ENCODE assay signal across 20 cellular contexts in genomic region chr17:58403312-58403711, GRCh38. TPM values are rescaled to one million over a fixed set of nuclear protein-coding genes. Genes with fewer than 3 reads are reported as not detected.
DNase-seq lines count a peak whose midpoint lies in the region; ATAC-seq and TF ChIP-seq lines count a peak whose summit lies in the region.
"Had no signal": no experiment of that assay in that cellular context is flagged by ENCODE, and none has a peak within 500 bp of the region (broad histone marks: within the 10 kb centered on the region; RNA-seq: fewer than 3 reads in every experiment).

No MANE protein-coding gene starts in this region.

- no peak for ATAC-seq in HG03025 (IDR thresholded peaks at IDR 0.05; ENCODE audit: low FRiP score, unreplicated experiment)
- ATAC-seq in GM21576 (IDR thresholded peaks at IDR 0.05; ENCODE audit: unreplicated experiment) = no peak
- ATAC-seq in HG03196 (IDR thresholded peaks at IDR 0.05; ENCODE audit: unreplicated experiment) = no peak
- ATAC-seq: lower lobe of right lung; natural killer cell treated with Interleukin-12 subunit alpha and Interleukin-12 subunit beta and Interleukin-15 and Interleukin-18, amount 100 ng/mL, for 72 hours had no signal

- DNase-seq in DMS79 treated with DMSO at 0.1 percent for 48 hours (lab: John Stamatoyannopoulos, UW) = peak; percentile 38
- DNase-seq in NCI-H2171 treated with DMSO at 0.1 percent for 48 hours (lab: John Stamatoyannopoulos, UW) = peak; percentile 87
- no peak for DNase-seq in nephron progenitor cell
- DNase-seq in activated effector memory CD4-positive, alpha-beta T cell treated with Interleukin-2 at 50 U/mL for 16 hours = no peak
- DNase-seq: activated CD4-positive, alpha-beta memory T cell treated with anti-CD3 and anti-CD28 coated beads, Interleukin-2, amount 10 ng/mL, durations not matched to agents 7 days and 5 days; cortex of kidney; GDM1; lower lobe of right lung; MV-4-11; NCI-H2227 treated with DMSO at 0.1 percent for 48 hours; stimulated activated CD4-positive, alpha-beta T cell treated with anti-CD3 and anti-CD28 coated beads, Interleukin-2, amount 100 ng/mL, for 48 hours; stimulated activated CD8-positive, alpha-beta memory T cell treated with anti-CD3 and anti-CD28 coated beads, Interleukin-4, amount 100 ng/mL, for 48 hours had no signal

- TF ChIP-seq CTCF in nephron progenitor cell (IDR thresholded peaks at IDR 0.05) = no peak

- no peaks in the 10 kb centered on the region for H3K27me3 Mint-ChIP-seq in nephron progenitor cell (ENCODE audit: low read depth, poor library complexity)
- H3K27me3 Mint-ChIP-seq: natural killer cell treated with Interleukin-12 subunit alpha and Interleukin-12 subunit beta and Interleukin-15 and Interleukin-18, amount 100 ng/mL, for 72 hours had no signal

- no peak overlapping the region for H3K4me3 ChIP-seq in ectodermal cell (ENCODE audit: insufficient read depth, low read depth, low read length)
- H3K4me3 ChIP-seq: lower lobe of right lung, right atrium auricular region, thoracic aorta had no signal

- H3K9me3 Mint-ChIP-seq in nephron progenitor cell = no peaks in the 10 kb centered on the region
- H3K9me3 Mint-ChIP-seq: activated CD4-positive, alpha-beta memory T cell treated with anti-CD3 and anti-CD28 coated beads, Interleukin-2, amount 10 ng/mL, durations not matched to agents 7 days and 5 days; natural killer cell treated with Interleukin-12 subunit alpha and Interleukin-12 subunit beta and Interleukin-15 and Interleukin-18, amount 100 ng/mL, for 72 hours had no signal

- H3K36me3 ChIP-seq in ectodermal cell (ENCODE audit: control insufficient read depth, insufficient read depth, low read length) = no peaks in the 10 kb centered on the region
- H3K36me3 ChIP-seq: lower lobe of right lung, right atrium auricular region, thoracic aorta had no signal

- peak overlapping the region; percentile 82 for H3K27ac ChIP-seq in ectodermal cell (ENCODE audit: insufficient read depth, low read depth, low read length, poor library complexity, severe bottlenecking)
- H3K27ac ChIP-seq: lower lobe of right lung, right atrium auricular region, thoracic aorta had no signal

- no peaks in the 10 kb centered on the region for H3K36me3 Mint-ChIP-seq in nephron progenitor cell (ENCODE audit: low read depth)
- H3K36me3 Mint-ChIP-seq: natural killer cell treated with Interleukin-12 subunit alpha and Interleukin-12 subunit beta and Interleukin-15 and Interleukin-18, amount 100 ng/mL, for 72 hours had no signal

- H3K9me3 ChIP-seq in ectodermal cell (ENCODE audit: control insufficient read depth, low read length) = no peaks in the 10 kb centered on the region
- H3K9me3 ChIP-seq: lower lobe of right lung, right atrium auricular region, thoracic aorta had no signal

- H3K27ac Mint-ChIP-seq in nephron progenitor cell = peak overlapping the region; percentile 52
- H3K27ac Mint-ChIP-seq: activated CD4-positive, alpha-beta memory T cell treated with anti-CD3 and anti-CD28 coated beads, Interleukin-2, amount 10 ng/mL, durations not matched to agents 7 days and 5 days had no signal

- peaks cover 20% of the 10 kb centered on the region for H3K4me1 ChIP-seq in ectodermal cell (ENCODE audit: control insufficient read depth, insufficient read depth, low read length)
- H3K4me1 ChIP-seq: lower lobe of right lung, right atrium auricular region had no signal

- H3K27me3 ChIP-seq in ectodermal cell (ENCODE audit: control insufficient read depth, insufficient read depth, low read length, poor library complexity, severe bottlenecking) = no peaks in the 10 kb centered on the region
- H3K27me3 ChIP-seq: right atrium auricular region had no signal

- peaks cover 30% of the 10 kb centered on the region for H3K4me1 Mint-ChIP-seq in nephron progenitor cell

- WGBS in ectodermal cell, 2 experiments = 4 to 6% methylated on average over 6 of the region's 6 CpGs

- no peak overlapping the region for H3K4me3 Mint-ChIP-seq in nephron progenitor cell
- H3K4me3 Mint-ChIP-seq: activated CD4-positive, alpha-beta memory T cell treated with anti-CD3 and anti-CD28 coated beads, Interleukin-2, amount 10 ng/mL, durations not matched to agents 7 days and 5 days; natural killer cell treated with Interleukin-12 subunit alpha and Interleukin-12 subunit beta and Interleukin-15 and Interleukin-18, amount 100 ng/mL, for 72 hours had no signal

RNA-seq across cellular contexts. Expression of gene RNF43, which starts 14.0 kb away (rescaled TPM):
- 5.4 TPM for polyA plus RNA-seq in ectodermal cell (2013, experiment 1 of 4)
- polyA plus RNA-seq in ectodermal cell (2013, experiment 2 of 4) = 2.3 TPM
- 1.2 TPM for polyA plus RNA-seq in ectodermal cell (2013, experiment 3 of 4)
- polyA plus RNA-seq in ectodermal cell (2013, experiment 4 of 4) = 1.5 TPM
- polyA plus RNA-seq: AG04450 had no signal

RNA-seq across cellular contexts. Expression of gene SUPT4H1, which starts 51.3 kb away (rescaled TPM):
- 94.4 TPM for polyA plus RNA-seq in ectodermal cell (2013, experiment 1 of 4)
- polyA plus RNA-seq in ectodermal cell (2013, experiment 2 of 4) = 115 TPM
- 80.1 TPM for polyA plus RNA-seq in ectodermal cell (2013, experiment 3 of 4)
- 92.2 TPM for polyA plus RNA-seq in ectodermal cell (2013, experiment 4 of 4)

Comparison
In these comparisons a context has a peak if more than half of its experiments do, and no peak if none do; other contexts are left out.
1. DNase-seq: peak in DMS79 treated with DMSO at 0.1 percent for 48 hours (single experiment) and NCI-H2171 treated with DMSO at 0.1 percent for 48 hours (single experiment); none in nephron progenitor cell (single experiment) and activated effector memory CD4-positive, alpha-beta T cell treated with Interleukin-2 at 50 U/mL for 16 hours (single experiment).